In genomic region chrX:121244511-121244910, GRCh38 we compare ENCODE assay signal across 29 cellular contexts.
"Had no signal": no experiment of that assay in that cellular context is flagged by ENCODE, and none has a peak within 500 bp of the region (broad histone marks: within the 10 kb centered on the region; RNA-seq: fewer than 3 reads in every experiment).

No MANE protein-coding gene starts in this region.

- H3K9me3 Mint-ChIP-seq: activated CD4-positive, alpha-beta memory T cell treated with anti-CD3 and anti-CD28 coated beads, Interleukin-2, amount 10 ng/mL, durations not matched to agents 7 days and 5 days; activated CD4-positive, alpha-beta T cell treated with anti-CD3 and anti-CD28 coated beads, Interleukin-2, amount 10 ng/mL, durations not matched to agents 7 days and 5 days; activated naive CD8-positive, alpha-beta T cell treated with anti-CD3 and anti-CD28 coated beads, Interleukin-2, amount 10 ng/mL, durations not matched to agents 7 days and 5 days; activated T-cell treated with anti-CD3 and anti-CD28 coated beads, Interleukin-2, amount 50 U/mL, for 24 hours; central memory CD8-positive, alpha-beta T cell; dendritic cell treated with granulocyte-macrophage colony-stimulating factor and Interleukin-4, amounts not matched to agents 40 ng/mL and 50 ng/mL, for 4 days had no signal

- H3K4me1 Mint-ChIP-seq: activated CD4-positive, alpha-beta T cell treated with anti-CD3 and anti-CD28 coated beads, Interleukin-2, amount 10 ng/mL, durations not matched to agents 7 days and 5 days; activated naive CD8-positive, alpha-beta T cell treated with anti-CD3 and anti-CD28 coated beads, Interleukin-2, amount 10 ng/mL, durations not matched to agents 7 days and 5 days; activated T-helper 17 cell treated with anti-CD3 and anti-CD28 coated beads, Interleukin-2, amount 50 U/mL, for 72 hours; central memory CD8-positive, alpha-beta T cell had no signal

- H3K4me3 Mint-ChIP-seq: activated CD4-positive, alpha-beta memory T cell treated with anti-CD3 and anti-CD28 coated beads, Interleukin-2, amount 10 ng/mL, durations not matched to agents 7 days and 5 days; activated CD4-positive, alpha-beta T cell treated with anti-CD3 and anti-CD28 coated beads, Interleukin-2, amount 10 ng/mL, durations not matched to agents 7 days and 5 days; activated naive CD8-positive, alpha-beta T cell treated with anti-CD3 and anti-CD28 coated beads, Interleukin-2, amount 10 ng/mL, durations not matched to agents 7 days and 5 days; activated T-cell treated with anti-CD3 and anti-CD28 coated beads, Interleukin-2, amount 50 U/mL, for 24 hours; activated T-helper 17 cell treated with anti-CD3 and anti-CD28 coated beads, Interleukin-2, amount 50 U/mL, for 72 hours; central memory CD8-positive, alpha-beta T cell; dendritic cell treated with granulocyte-macrophage colony-stimulating factor and Interleukin-4, amounts not matched to agents 40 ng/mL and 50 ng/mL, for 4 days; endodermal cell had no signal

- H3K27me3 ChIP-seq: ascending aorta, brain microvascular endothelial cell had no signal

- H3K4me3 ChIP-seq: ascending aorta, coronary artery, dorsolateral prefrontal cortex had no signal

- H3K4me1 ChIP-seq: ascending aorta had no signal

- H3K27me3 Mint-ChIP-seq: activated CD4-positive, alpha-beta memory T cell treated with anti-CD3 and anti-CD28 coated beads, Interleukin-2, amount 10 ng/mL, durations not matched to agents 7 days and 5 days; activated CD4-positive, alpha-beta T cell treated with anti-CD3 and anti-CD28 coated beads, Interleukin-2, amount 10 ng/mL, durations not matched to agents 7 days and 5 days; activated naive CD8-positive, alpha-beta T cell treated with anti-CD3 and anti-CD28 coated beads, Interleukin-2, amount 10 ng/mL, durations not matched to agents 7 days and 5 days; central memory CD8-positive, alpha-beta T cell; dendritic cell treated with granulocyte-macrophage colony-stimulating factor and Interleukin-4, amounts not matched to agents 40 ng/mL and 50 ng/mL, for 4 days had no signal

- H3K36me3 Mint-ChIP-seq: activated naive CD4-positive, alpha-beta T cell treated with anti-CD3 and anti-CD28 coated beads, Interleukin-2, amount 50 U/mL, for 72 hours; activated naive CD8-positive, alpha-beta T cell treated with anti-CD3 and anti-CD28 coated beads, Interleukin-2, amount 10 ng/mL, durations not matched to agents 7 days and 5 days had no signal

- H3K36me3 ChIP-seq: ascending aorta, brain microvascular endothelial cell had no signal

- FAIRE-seq: bronchial epithelial cell, frontal cortex had no signal

- H3K27ac Mint-ChIP-seq: activated CD4-positive, alpha-beta memory T cell treated with anti-CD3 and anti-CD28 coated beads, Interleukin-2, amount 10 ng/mL, durations not matched to agents 7 days and 5 days; activated CD4-positive, alpha-beta T cell treated with anti-CD3 and anti-CD28 coated beads, Interleukin-2, amount 10 ng/mL, durations not matched to agents 7 days and 5 days; activated naive CD4-positive, alpha-beta T cell treated with anti-CD3 and anti-CD28 coated beads, Interleukin-2, amount 50 U/mL, for 72 hours; activated naive CD8-positive, alpha-beta T cell treated with anti-CD3 and anti-CD28 coated beads, Interleukin-2, amount 10 ng/mL, durations not matched to agents 7 days and 5 days; activated T-cell treated with anti-CD3 and anti-CD28 coated beads, Interleukin-2, amount 50 U/mL, for 24 hours; activated T-helper 17 cell treated with anti-CD3 and anti-CD28 coated beads, Interleukin-2, amount 50 U/mL, for 72 hours; dendritic cell treated with granulocyte-macrophage colony-stimulating factor and Interleukin-4, amounts not matched to agents 40 ng/mL and 50 ng/mL, for 4 days; endodermal cell had no signal

- ATAC-seq: activated naive CD4-positive, alpha-beta T cell treated with anti-CD3 and anti-CD28 coated beads, Interleukin-2, amount 50 U/mL, for 72 hours; activated T-helper 17 cell treated with anti-CD3 and anti-CD28 coated beads, Interleukin-2, amount 50 U/mL, for 72 hours; esophagus mucosa had no signal

- DNase-seq: activated CD4-positive, alpha-beta memory T cell treated with anti-CD3 and anti-CD28 coated beads, Interleukin-2, amount 10 ng/mL, durations not matched to agents 7 days and 5 days; activated CD4-positive, alpha-beta T cell treated with anti-CD3 and anti-CD28 coated beads for 1 hour; activated CD4-positive, alpha-beta T cell treated with anti-CD3 and anti-CD28 coated beads for 4 hours; activated CD4-positive, alpha-beta T cell treated with anti-CD3 and anti-CD28 coated beads, Interleukin-2, amount 10 ng/mL, durations not matched to agents 7 days and 5 days; activated CD4-positive, alpha-beta T cell treated with anti-CD3 and anti-CD28 coated beads, Interleukin-2, amount 50 U/mL, for 4 hours; activated CD4-positive, CD25-positive, alpha-beta regulatory T cell; activated CD8-positive, alpha-beta memory T cell treated with anti-CD3 and anti-CD28 coated beads, Interleukin-2, amount 50 U/mL, for 48 hours; activated effector memory CD4-positive, alpha-beta T cell treated with Interleukin-2 at 50 U/mL for 16 hours; activated gamma-delta T cell treated with Interleukin-2 at 50 U/mL for 16 hours; activated naive CD4-positive, alpha-beta T cell treated with Interleukin-2 at 50 U/mL for 16 hours; activated naive CD8-positive, alpha-beta T cell treated with anti-CD3 and anti-CD28 coated beads, Interleukin-2, amount 10 ng/mL, durations not matched to agents 7 days and 5 days; activated T-cell treated with anti-CD3 and anti-CD28 coated beads for 4 hours; activated T-cell treated with anti-CD3 and anti-CD28 coated beads, Interleukin-2, amount 50 U/mL, for 24 hours; brain microvascular endothelial cell; dorsolateral prefrontal cortex; effector memory CD4-positive, alpha-beta T cell; endodermal cell; foreskin fibroblast; head of caudate nucleus; T-helper 2 cell had no signal

- H3K27ac ChIP-seq: ascending aorta, brain microvascular endothelial cell, coronary artery, dorsolateral prefrontal cortex had no signal

- H3K9me3 ChIP-seq: ascending aorta had no signal
